In the genomic region with DNA sequence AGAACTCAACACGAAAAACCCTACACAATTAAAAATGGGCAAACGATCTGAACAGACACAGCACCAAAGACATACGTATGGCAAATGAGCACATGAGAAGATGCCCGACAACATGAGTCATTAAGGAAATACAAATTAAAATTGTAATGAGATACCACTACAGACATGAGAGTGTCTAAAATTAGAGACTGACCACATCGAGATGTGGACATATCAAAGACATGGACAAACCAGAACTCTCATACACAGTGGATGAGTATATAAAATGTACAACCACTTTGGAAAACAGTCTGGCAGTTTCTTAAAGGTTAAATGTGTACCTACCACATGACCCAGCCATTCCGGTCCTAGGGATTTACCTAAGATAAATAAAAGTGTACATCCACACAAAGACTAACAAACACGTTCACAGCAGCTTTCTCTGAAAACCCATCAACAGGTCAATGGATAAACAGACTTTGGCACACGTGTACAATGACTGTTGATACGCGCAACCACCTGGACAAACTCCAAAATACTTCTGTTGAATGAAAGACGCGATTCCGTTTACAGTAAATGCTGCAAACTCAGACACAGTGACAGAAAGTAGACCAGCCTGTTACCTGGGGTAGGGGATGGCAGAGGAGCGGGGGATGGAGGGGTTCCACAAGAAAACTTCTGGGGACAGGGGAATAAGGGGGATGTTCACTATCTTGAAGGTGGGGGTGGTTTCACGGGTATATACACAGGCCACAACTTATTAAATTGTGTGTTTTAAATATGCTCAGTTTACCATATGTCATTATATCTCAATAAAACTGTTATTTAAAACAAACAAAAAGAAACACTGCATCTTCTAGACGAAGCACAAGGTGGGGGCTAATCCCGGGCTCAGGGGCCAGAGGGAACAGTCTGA, we compare ENCODE assay signal across 9 cellular contexts. TPM values are rescaled to one million over a fixed set of nuclear protein-coding genes. Genes with fewer than 3 reads are reported as not detected.
A peak's percentile ranks its signal among the peaks of the same experiment; 100 is the strongest.
DNase-seq lines count a peak whose midpoint lies in the region; ATAC-seq and TF ChIP-seq lines count a peak whose summit lies in the region.
"Had no signal": no experiment of that assay in that cellular context is flagged by ENCODE, and none has a peak within 500 bp of the region (broad histone marks: within the 10 kb centered on the region; RNA-seq: fewer than 3 reads in every experiment).

No MANE protein-coding gene starts in this region.

- no peaks in the 10 kb centered on the region for H3K27me3 Mint-ChIP-seq in activated T-cell treated with anti-CD3 and anti-CD28 coated beads, Interleukin-2, amount 50 U/mL, for 24 hours
- H3K27me3 Mint-ChIP-seq in T-cell, result no peaks in the 10 kb centered on the region

- in situ Hi-C loops in transverse colon (cut with MboI; ENCODE audit: low pct_ligation_motif_present in 1 of 4, low pct_unique_long_range_greater_than_20kb in 1 of 4, low sequenced_read_pairs in 3 of 4), result no loop called here

- H3K4me1 Mint-ChIP-seq in activated T-cell treated with anti-CD3 and anti-CD28 coated beads, Interleukin-2, amount 50 U/mL, for 24 hours (ENCODE audit: low read depth), result peaks cover 71% of the 10 kb centered on the region
- H3K4me1 Mint-ChIP-seq in T-cell, result peaks cover 60 to 67% (median 63%) of the 10 kb centered on the region in 3 donors

- H3K4me3 Mint-ChIP-seq in activated T-cell treated with anti-CD3 and anti-CD28 coated beads, Interleukin-2, amount 50 U/mL, for 24 hours, result peak overlapping the region; percentile 91
- H3K4me3 Mint-ChIP-seq in T-cell, result peak overlapping the region; percentile 94 to 99 (median 96)

- no peaks in the 10 kb centered on the region for H3K27me3 ChIP-seq in transverse colon
- H3K27me3 ChIP-seq: ovary had no signal

- no peak for TF ChIP-seq CTCF in fibroblast of villous mesenchyme (IDR thresholded peaks at IDR 0.05; ENCODE audit: insufficient read depth, low read depth, low read length)
- TF ChIP-seq CTCF in transverse colon (IDR thresholded peaks at IDR 0.05), result no peak

- no peaks in the 10 kb centered on the region for H3K9me3 Mint-ChIP-seq in activated T-cell treated with anti-CD3 and anti-CD28 coated beads, Interleukin-2, amount 50 U/mL, for 24 hours
- no peaks in the 10 kb centered on the region for H3K9me3 Mint-ChIP-seq in T-cell

- intact Hi-C loops in transverse colon (cut with DNase I; ENCODE audit: low total_unique reads), result no loop called here

- H3K27ac Mint-ChIP-seq in activated T-cell treated with anti-CD3 and anti-CD28 coated beads, Interleukin-2, amount 50 U/mL, for 24 hours, result peak overlapping the region; percentile 100
- peak overlapping the region; percentile 100 for H3K27ac Mint-ChIP-seq in T-cell

- no peak for DNase-seq in activated T-cell treated with anti-CD3 and anti-CD28 coated beads, Interleukin-2, amount 50 U/mL, for 24 hours
- DNase-seq in activated T-cell treated with anti-CD3 and anti-CD28 coated beads for 4 hours (no peak), T-cell (peak in 19 of 34 experiments; percentile 5 to 56 (median 36)), fibroblast of villous mesenchyme (ENCODE audit: low read depth) (peak; percentile 51), transverse colon (no peak), KG1 (lab: John Stamatoyannopoulos, UW) (no peak)

- peak overlapping the region; percentile 73 to 82 (median 76) for H3K27ac ChIP-seq in transverse colon
- H3K27ac ChIP-seq: ovary had no signal

- CTCF ChIA-PET in T-cell (lab: Charles Lee), result interaction anchor here (1.2 to 5.0 kb wide), 4 partner anchors 10 to 47 kb away, joined by 4 to 42 read pairs (median 8); no protein-coding TSS in a partner anchor

- no peak for TF ChIP-seq EP300 in transverse colon (IDR thresholded peaks at IDR 0.05; ENCODE audit: low read depth)

- peaks cover 16% of the 10 kb centered on the region for H3K36me3 Mint-ChIP-seq in activated T-cell treated with anti-CD3 and anti-CD28 coated beads, Interleukin-2, amount 50 U/mL, for 24 hours (ENCODE audit: low read depth)
- H3K36me3 Mint-ChIP-seq in T-cell, result peaks cover 6% of the 10 kb centered on the region

- H3K4me1 ChIP-seq in transverse colon, result peaks cover 8 to 51% (median 39%) of the 10 kb centered on the region in 4 donors

- no peak overlapping the region for H3K4me3 ChIP-seq in fibroblast of villous mesenchyme (ENCODE audit: low read depth, low read length)
- H3K4me3 ChIP-seq in transverse colon, result peak overlapping the region in 1 of 4 donors; percentile 75
- H3K4me3 ChIP-seq: ovary had no signal

- no peaks in the 10 kb centered on the region for H3K36me3 ChIP-seq in transverse colon
- H3K36me3 ChIP-seq: ovary had no signal

- TF ChIP-seq POLR2A in transverse colon (IDR thresholded peaks at IDR 0.05), result no peak

- ATAC-seq in T-cell (replicated peaks in 1 of 4) (peak in 1 of 4 experiments; percentile 1), GM18873 (IDR thresholded peaks at IDR 0.05; ENCODE audit: low FRiP score, unreplicated experiment) (no peak), GM21825 (IDR thresholded peaks at IDR 0.05; ENCODE audit: unreplicated experiment) (no peak)

- POLR2A ChIA-PET in T-cell (lab: Charles Lee), result interaction anchor here in 1 of 2 donors (1.0 kb wide), 1 partner anchor 10 kb away, joined by 4 read pairs; no protein-coding TSS in a partner anchor

- H3K9me3 ChIP-seq in transverse colon, result no peaks in the 10 kb centered on the region
- H3K9me3 ChIP-seq: ovary had no signal

- 40 to 44% methylated on average over 16 to 17 of the region's 17 CpGs for WGBS in transverse colon (ENCODE audit: low coverage in 1 of 2), 2 donors

RNA-seq across cellular contexts. Expression of a gene that starts 2.1 kb away (rescaled TPM):
- total RNA-seq in T-cell, result 100 to 1,000 TPM; 159 to 198 (median 181) TPM
- 8.4 and 12.1 TPM in 2 replicates for total RNA-seq in fibroblast of villous mesenchyme
- total RNA-seq in transverse colon, result 10 to 100 TPM; 19.1 to 74.1 (median 21.3) TPM

Comparison
In these comparisons a context has a peak if more than half of its experiments do, and no peak if none do; other contexts are left out.
1. DNase-seq: peak in T-cell (19 of 34) and fibroblast of villous mesenchyme (single experiment); none in activated T-cell treated with anti-CD3 and anti-CD28 coated beads, Interleukin-2, amount 50 U/mL, for 24 hours (single experiment), activated T-cell treated with anti-CD3 and anti-CD28 coated beads for 4 hours (single experiment), transverse colon (single experiment) and KG1 (single experiment).